8 cellular contexts compared by ENCODE assay signal in the genomic region with DNA sequence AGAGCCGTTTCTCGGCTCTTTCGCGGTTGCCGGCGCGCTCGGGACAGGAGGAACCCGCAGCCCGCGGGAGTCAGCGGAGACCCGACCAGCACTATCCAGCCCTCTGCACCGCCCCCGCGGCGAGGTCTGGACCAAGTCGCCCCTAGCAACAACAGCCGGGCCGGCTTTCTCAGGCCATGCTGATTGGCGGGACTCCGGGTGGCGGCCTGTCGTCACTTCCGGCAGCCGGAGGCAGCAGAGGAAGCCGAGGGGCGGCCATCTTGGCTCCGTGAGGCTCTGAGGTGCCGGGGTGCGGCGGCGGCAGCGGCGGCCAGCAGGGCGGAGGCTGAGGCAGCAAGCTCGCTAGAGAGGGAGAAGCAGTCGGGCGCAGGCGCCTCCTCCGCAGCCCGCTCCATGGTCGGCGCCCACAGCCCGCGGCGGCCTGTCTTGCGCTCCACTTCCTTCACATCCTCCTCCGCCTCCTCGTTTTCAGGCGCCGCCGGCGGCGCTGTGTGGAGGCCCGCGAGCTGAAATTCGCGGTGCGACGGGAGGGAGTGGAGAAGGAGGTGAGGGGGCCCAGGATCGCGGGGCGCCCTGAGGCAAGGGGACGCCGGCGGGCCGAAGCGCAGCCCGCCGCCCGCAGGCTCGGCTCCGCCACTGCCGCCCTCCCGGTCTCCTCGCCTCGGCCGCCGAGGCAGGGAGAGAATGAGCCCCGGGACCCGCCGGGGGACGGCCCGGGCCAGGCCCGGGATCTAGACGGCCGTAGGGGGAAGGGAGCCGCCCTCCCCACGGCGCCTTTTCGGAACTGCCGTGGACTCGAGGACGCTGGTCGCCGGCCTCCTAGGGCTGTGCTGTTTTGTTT. TPM values are rescaled to one million over a fixed set of nuclear protein-coding genes. Genes with fewer than 3 reads are reported as not detected.
A peak's percentile ranks its signal among the peaks of the same experiment; 100 is the strongest.
DNase-seq lines count a peak whose midpoint lies in the region; ATAC-seq and TF ChIP-seq lines count a peak whose summit lies in the region.

A gene (plus strand): TSS at position 263 of the 841 bp plus-strand sequence. CDS start 615 bp downstream, outside the sequence.

- peak; percentile 16 for TF ChIP-seq CTCF in GM12864 (IDR thresholded peaks at IDR 0.05; ENCODE audit: low read depth, low read length, missing control alignments)

- peak within 1 kb of the TSS; percentile 96 to 98 for H3K27ac Mint-ChIP-seq in activated naive CD4-positive, alpha-beta T cell treated with anti-CD3 and anti-CD28 coated beads, Interleukin-2, amount 50 U/mL, for 72 hours

- peak within 1 kb of the TSS; percentile 88 for H3K4me3 ChIP-seq in GM12864 (ENCODE audit: low read depth, low read length)

- peak; percentile 91 for ATAC-seq in HG02623 (IDR thresholded peaks at IDR 0.05; ENCODE audit: unreplicated experiment)
- peak; percentile 95 to 97 for ATAC-seq in activated naive CD4-positive, alpha-beta T cell treated with anti-CD3 and anti-CD28 coated beads, Interleukin-2, amount 50 U/mL, for 72 hours

- H3K9me3 Mint-ChIP-seq in activated naive CD4-positive, alpha-beta T cell treated with anti-CD3 and anti-CD28 coated beads, Interleukin-2, amount 50 U/mL, for 72 hours = no peaks in the 10 kb centered on the region

- H3K27ac ChIP-seq in temporal lobe (ENCODE audit: low read depth, low read length) = peak within 1 kb of the TSS; percentile 90

- peaks cover 7 to 12% of the 10 kb centered on the region in 2 donors for H3K36me3 Mint-ChIP-seq in activated naive CD4-positive, alpha-beta T cell treated with anti-CD3 and anti-CD28 coated beads, Interleukin-2, amount 50 U/mL, for 72 hours

- peak; percentile 86 for DNase-seq in GM12864 (ENCODE audit: low read depth)
- peak; percentile 95 for DNase-seq in NCI-H1092 treated with DMSO at 0.1 percent for 48 hours (lab: John Stamatoyannopoulos, UW)
- peak; percentile 56 for DNase-seq in SKM-1 (lab: John Stamatoyannopoulos, UW; ENCODE audit: unreplicated experiment)
- DNase-seq in activated naive CD4-positive, alpha-beta T cell treated with anti-CD3 and anti-CD28 coated beads, Interleukin-2, amount 50 U/mL, for 72 hours (ENCODE audit: low spot score in 2 of 2) = peak; percentile 95 to 97
- DNase-seq in glomerular endothelial cell (ENCODE audit: extremely low read depth, low read depth, low spot score) = no peak
- DNase-seq in occipital lobe (lab: John Stamatoyannopoulos, UW) = peak; percentile 95

RNA-seq across cellular contexts. Expression of the gene that starts here (rescaled TPM):
- total RNA-seq in activated naive CD4-positive, alpha-beta T cell treated with anti-CD3 and anti-CD28 coated beads, Interleukin-2, amount 50 U/mL, for 72 hours = 10 to 100 TPM; 67.0 to 91.4 TPM
- total RNA-seq in glomerular endothelial cell (65.5 and 75.7 TPM in 2 replicates), occipital lobe (146 TPM), temporal lobe (94.7 TPM)
